Comparison of ENCODE assay signal across 8 cellular contexts in the genomic region with DNA sequence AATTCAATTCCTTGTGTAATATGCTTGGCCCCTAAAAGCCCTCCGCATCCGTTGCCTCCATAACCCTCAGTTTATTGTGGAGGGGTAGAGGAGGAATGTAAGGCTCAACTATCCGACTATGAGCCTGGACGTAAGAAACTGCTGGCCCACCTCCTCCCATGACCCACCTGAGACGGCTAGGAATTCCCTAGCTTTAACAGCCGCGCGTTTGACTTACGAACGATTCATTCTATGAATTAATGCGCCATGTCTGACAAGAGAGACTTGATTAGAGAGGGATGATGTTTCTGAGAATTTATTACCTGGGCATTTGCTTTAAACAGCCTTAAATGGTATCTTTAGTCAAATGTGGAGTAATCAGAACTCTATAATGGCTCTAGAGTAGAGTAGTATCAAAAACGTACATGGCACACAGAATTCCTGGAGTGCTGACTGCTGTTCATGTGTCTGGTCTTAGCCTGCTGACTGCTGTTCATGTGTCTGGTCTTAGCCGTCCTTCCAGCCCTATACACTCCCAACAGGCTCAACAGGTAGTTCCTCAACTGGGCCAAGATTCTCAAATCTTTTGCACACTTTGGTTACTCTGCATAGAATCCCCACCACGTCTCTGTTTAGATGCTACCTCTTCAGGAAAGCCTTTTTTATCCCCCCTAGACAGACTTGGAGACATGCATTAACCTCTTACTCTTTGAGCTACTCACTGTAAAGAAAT. TPM values are rescaled to one million over a fixed set of nuclear protein-coding genes. Genes with fewer than 3 reads are reported as not detected.
DNase-seq lines count a peak whose midpoint lies in the region; ATAC-seq lines count a peak whose summit lies in the region.

No MANE protein-coding gene starts in this region.

- H3K4me3 ChIP-seq in naive thymus-derived CD4-positive, alpha-beta T cell (ENCODE audit: low read length) = peak overlapping the region; percentile 68

- no peaks in the 10 kb centered on the region for H3K27me3 ChIP-seq in naive thymus-derived CD4-positive, alpha-beta T cell (ENCODE audit: control insufficient read depth in 2 of 2, insufficient read depth in 2 of 2, low read length in 2 of 2)

- H3K9me3 Mint-ChIP-seq in naive thymus-derived CD4-positive, alpha-beta T cell = no peaks in the 10 kb centered on the region

- no peak for ATAC-seq in naive thymus-derived CD4-positive, alpha-beta T cell
- ATAC-seq in HG03139 (IDR thresholded peaks at IDR 0.05; ENCODE audit: unreplicated experiment) (no peak), GM21367 (IDR thresholded peaks at IDR 0.05; ENCODE audit: unreplicated experiment) (no peak)

- H3K36me3 ChIP-seq in naive thymus-derived CD4-positive, alpha-beta T cell (ENCODE audit: control insufficient read depth in 2 of 3, insufficient read depth in 3 of 3, low read length in 3 of 3) = peaks cover 0 to 3% (median 0%) of the 10 kb centered on the region in 3 experiments

- DNase-seq in D341Med (ENCODE audit: low spot score) (peak; percentile 23), NCI-H146 (lab: John Stamatoyannopoulos, UW) (peak; percentile 31), cerebellar cortex (ENCODE audit: low spot score) (peak; percentile 22), inferior parietal cortex (ENCODE audit: extremely low spot score) (no peak)
- DNase-seq in naive thymus-derived CD4-positive, alpha-beta T cell = no peak
- no peak for DNase-seq in activated CD4-positive, alpha-beta T cell treated with anti-CD3 and anti-CD28 coated beads, Interleukin-2, amount 50 U/mL, for 1 hour

- peaks cover 17 to 18% of the 10 kb centered on the region in 2 donors for H3K4me1 ChIP-seq in naive thymus-derived CD4-positive, alpha-beta T cell (ENCODE audit: control insufficient read depth in 2 of 2, insufficient read depth in 2 of 2, low read length in 2 of 2)

- H3K27ac ChIP-seq in naive thymus-derived CD4-positive, alpha-beta T cell (ENCODE audit: low read depth, low read length) = peak overlapping the region; percentile 83

- POLR2A ChIA-PET in naive thymus-derived CD4-positive, alpha-beta T cell (lab: Charles Lee) = interaction anchor here (0.6 to 1.0 kb wide), 3 partner anchors 10 to 49 kb away, joined by 3 to 4 read pairs (median 3); a partner anchor contains a TSS

- peak overlapping the region; percentile 63 to 94 (median 83) for H3K27ac Mint-ChIP-seq in naive thymus-derived CD4-positive, alpha-beta T cell

- peak overlapping the region; percentile 84 to 94 (median 88) for H3K4me3 Mint-ChIP-seq in naive thymus-derived CD4-positive, alpha-beta T cell

- intact Hi-C loops in naive thymus-derived CD4-positive, alpha-beta T cell (cut with micrococcal nuclease) = loop anchor here (1.0 to 5.0 kb wide), 9 partner anchors 13 to 1839 kb away; a partner anchor contains a TSS

- no peaks in the 10 kb centered on the region for H3K27me3 Mint-ChIP-seq in naive thymus-derived CD4-positive, alpha-beta T cell

- no peaks in the 10 kb centered on the region for H3K9me3 ChIP-seq in naive thymus-derived CD4-positive, alpha-beta T cell (ENCODE audit: control insufficient read depth in 2 of 3, low read length in 3 of 3)

- CTCF ChIA-PET in naive thymus-derived CD4-positive, alpha-beta T cell (lab: Charles Lee) = interaction anchor here (0.7 kb wide), 1 partner anchor 12 kb away, joined by 3 read pairs; no protein-coding TSS in a partner anchor

- peaks cover 0 to 5% (median 0%) of the 10 kb centered on the region in 5 donors for H3K36me3 Mint-ChIP-seq in naive thymus-derived CD4-positive, alpha-beta T cell

- peaks cover 19 to 44% (median 33%) of the 10 kb centered on the region in 7 donors for H3K4me1 Mint-ChIP-seq in naive thymus-derived CD4-positive, alpha-beta T cell

RNA-seq across cellular contexts. Expression of a gene that starts 0.9 kb away (rescaled TPM):
- 10 to 100 TPM; 12.8 to 29.8 (median 16.6) TPM for total RNA-seq in naive thymus-derived CD4-positive, alpha-beta T cell
- 1 to 10 TPM; 8.4 to 8.7 TPM for polyA plus RNA-seq in naive thymus-derived CD4-positive, alpha-beta T cell

RNA-seq across cellular contexts. Expression of a gene that starts 49.3 kb away (rescaled TPM):
- 10 to 100 TPM; 16.1 to 25.8 (median 22.6) TPM for total RNA-seq in naive thymus-derived CD4-positive, alpha-beta T cell
- 10 to 100 TPM; 58.4 to 76.4 TPM for polyA plus RNA-seq in naive thymus-derived CD4-positive, alpha-beta T cell

Comparison
In these comparisons a context has a peak if more than half of its experiments do, and no peak if none do; other contexts are left out.
1. DNase-seq: peak in D341Med (single experiment), NCI-H146 (single experiment) and cerebellar cortex (single experiment); none in naive thymus-derived CD4-positive, alpha-beta T cell (0 of 9), inferior parietal cortex (single experiment) and activated CD4-positive, alpha-beta T cell treated with anti-CD3 and anti-CD28 coated beads, Interleukin-2, amount 50 U/mL, for 1 hour (single experiment).